14 cellular contexts compared by ENCODE assay signal in the genomic region with DNA sequence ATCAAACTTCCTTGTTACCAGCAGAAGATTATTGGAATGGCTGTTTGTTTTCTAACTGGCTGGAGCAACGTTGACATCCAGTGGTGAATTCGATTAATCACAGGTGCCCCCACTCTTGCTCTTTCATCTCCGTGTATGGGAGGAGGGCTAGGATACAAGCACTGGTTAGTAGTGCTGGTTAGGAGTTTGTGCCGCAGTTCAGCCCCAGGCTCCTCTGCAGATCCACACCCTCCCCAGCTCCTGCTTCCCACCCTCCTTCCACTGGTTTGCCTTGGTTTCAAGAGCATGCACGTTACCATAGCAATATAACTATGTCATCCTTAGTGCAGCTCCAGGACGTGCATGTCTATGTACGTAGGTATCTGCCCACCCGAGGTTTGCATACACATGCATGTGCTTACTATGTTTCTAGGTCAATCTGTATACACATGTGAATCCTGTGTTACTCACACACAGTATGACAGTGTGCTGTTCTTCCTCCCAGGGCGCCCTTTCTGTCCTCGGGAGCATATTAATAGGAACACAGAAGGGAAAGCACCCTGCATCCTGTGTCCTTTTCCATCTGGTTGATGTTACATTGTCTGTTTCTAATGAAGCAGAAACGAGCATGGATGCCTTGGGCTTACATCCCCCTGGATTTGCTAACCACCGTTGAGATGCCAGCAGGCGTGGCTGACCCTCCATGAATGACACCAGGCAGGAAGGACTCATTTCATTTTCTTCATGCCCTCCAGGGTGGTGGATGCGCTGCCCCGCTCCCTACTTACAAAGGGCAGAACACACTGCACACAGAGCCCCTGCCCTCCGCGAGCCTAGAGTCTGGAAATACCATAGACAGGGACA.
DNase-seq lines count a peak whose midpoint lies in the region; ATAC-seq, FAIRE-seq and TF ChIP-seq lines count a peak whose summit lies in the region.
"Had no signal": no experiment of that assay in that cellular context is flagged by ENCODE, and none has a peak within 500 bp of the region (broad histone marks: within the 10 kb centered on the region; RNA-seq: fewer than 3 reads in every experiment).

No MANE protein-coding gene starts in this region.

- H3K27me3 Mint-ChIP-seq in H9 (ENCODE audit: low read depth) (peaks cover 96% of the 10 kb centered on the region), WTC11 (ENCODE audit: low read depth) (peaks cover 55% of the 10 kb centered on the region)
- peaks cover 5% of the 10 kb centered on the region for H3K27me3 Mint-ChIP-seq in activated T-helper 2 cell treated with anti-CD3 and anti-CD28 coated beads, Interferon-gamma antibody, Interleukin-2, Interleukin-4, amounts not matched to agents 10 μg/mL and 5 μg/mL and 100 μg/mL, durations not matched to agents 14 hours and 24 hours and 36 hours (ENCODE audit: low read depth)

- H3K56ac ChIP-seq in H9 (ENCODE audit: insufficient read length, low read depth, low read length) = no peak overlapping the region

- no peaks in the 10 kb centered on the region for H3K79me2 ChIP-seq in H9 (ENCODE audit: insufficient read depth, low read length)

- no peak overlapping the region for H3K14ac ChIP-seq in H9 (ENCODE audit: insufficient read depth, low read length)

- H3K27me3 ChIP-seq in AG04450 (ENCODE audit: control insufficient read depth, insufficient read depth, low read length) (peaks cover 31% of the 10 kb centered on the region), H9 (ENCODE audit: insufficient read depth, low read length) (peaks cover 21% of the 10 kb centered on the region; the same call in 1 of the 2 replicates)
- H3K27me3 ChIP-seq: BE2C had no signal

- H2BK5ac ChIP-seq in H9 (ENCODE audit: insufficient read length, low read length) = no peak overlapping the region

- H3K23ac ChIP-seq in H9 (ENCODE audit: insufficient read length, low read depth, low read length) = no peak overlapping the region

- no peak overlapping the region for H2BK120ac ChIP-seq in H9 (ENCODE audit: low read depth, low read length, poor library complexity, severe bottlenecking)

- H3K9me3 ChIP-seq in AG04450 (ENCODE audit: control insufficient read depth, insufficient read depth, low read length) = no peaks in the 10 kb centered on the region
- H3K9me3 ChIP-seq in H9 (ENCODE audit: control insufficient read depth, low read depth, low read length) = no peaks in the 10 kb centered on the region
- H3K9me3 ChIP-seq: BE2C had no signal

- no CpG with 5 or more reads among the region's 17 CpGs for WGBS in H9 (ENCODE audit: extremely low coverage, insufficient read length, low lambda C conversion rate)

- H3K18ac ChIP-seq in H9 (ENCODE audit: insufficient read length, low read depth, low read length) = no peak overlapping the region

- H4K20me1 ChIP-seq in H9 (ENCODE audit: control insufficient read depth, insufficient read depth, insufficient read length) = no peaks in the 10 kb centered on the region

- H4K8ac ChIP-seq in H9 (replicated peaks; ENCODE audit: insufficient read length, low read depth, low read length) = no peak overlapping the region

- no peak overlapping the region for H3K4ac ChIP-seq in H9 (ENCODE audit: low read depth, low read length)

- no peak overlapping the region for H2BK20ac ChIP-seq in H9 (ENCODE audit: low read depth, low read length, poor library complexity, severe bottlenecking)

- no peak overlapping the region for H2AFZ ChIP-seq in H9 (ENCODE audit: low read length)

- H3K4me2 ChIP-seq in H9 (ENCODE audit: insufficient read depth, insufficient read length, low read length) = no peak overlapping the region

- H3K27ac Mint-ChIP-seq in H9 (no peak overlapping the region; a peak in 1 of 7 replicates), WTC11 (no peak overlapping the region)
- H3K27ac Mint-ChIP-seq in activated T-helper 2 cell treated with anti-CD3 and anti-CD28 coated beads, Interferon-gamma antibody, Interleukin-2, Interleukin-4, amounts not matched to agents 10 μg/mL and 5 μg/mL and 100 μg/mL, durations not matched to agents 14 hours and 24 hours and 36 hours = no peak overlapping the region
- H3K27ac Mint-ChIP-seq: T-helper 1 cell treated with Interleukin-12 subunit alpha and Interleukin-12 subunit beta and Interleukin-4 antibody, amounts not matched to agents 30 μg/mL and 1 μg/mL, for 36 hours had no signal

- H4K91ac ChIP-seq in H9 (ENCODE audit: insufficient read length, low read depth, low read length) = no peak overlapping the region

- DNase-seq in AG04450 (ENCODE audit: low read depth, low spot score) (no peak), H9 (no peak), WTC11 (ENCODE audit: low spot score) (no peak), inferior parietal cortex (ENCODE audit: extremely low spot score) (peak; percentile 54), NCI-H2081 treated with DMSO at 0.1 percent for 48 hours (lab: John Stamatoyannopoulos, UW) (no peak), RCC 7860 (ENCODE audit: low spot score) (no peak)
- DNase-seq in activated T-helper 2 cell treated with anti-CD3 and anti-CD28 coated beads, Interferon-gamma antibody, Interleukin-2, Interleukin-4, amounts not matched to agents 10 μg/mL and 5 μg/mL and 100 μg/mL, durations not matched to agents 14 hours and 24 hours and 36 hours (ENCODE audit: low spot score) = no peak
- DNase-seq: amniotic stem cell, BE2C, trophoblast cell had no signal

- H3K9me3 Mint-ChIP-seq in H9 = no peaks in the 10 kb centered on the region
- H3K9me3 Mint-ChIP-seq in WTC11 = no peaks in the 10 kb centered on the region
- no peaks in the 10 kb centered on the region for H3K9me3 Mint-ChIP-seq in activated T-helper 2 cell treated with anti-CD3 and anti-CD28 coated beads, Interferon-gamma antibody, Interleukin-2, Interleukin-4, amounts not matched to agents 10 μg/mL and 5 μg/mL and 100 μg/mL, durations not matched to agents 14 hours and 24 hours and 36 hours
- H3K9me3 Mint-ChIP-seq: T-helper 1 cell treated with Interleukin-12 subunit alpha and Interleukin-12 subunit beta and Interleukin-4 antibody, amounts not matched to agents 30 μg/mL and 1 μg/mL, for 36 hours had no signal

- CTCF ChIA-PET in AG04450 (lab: Charles Lee) = no interaction called here
- CTCF ChIA-PET in WTC11 (lab: Charles Lee) = interaction anchor here (1.6 kb wide), 2 partner anchors 50 to 71 kb away, joined by 3 to 7 read pairs; no protein-coding TSS in a partner anchor

- no peaks in the 10 kb centered on the region for H3K4me1 ChIP-seq in H9 (ENCODE audit: insufficient read depth, low read length)
- H3K4me1 ChIP-seq: BE2C had no signal

- H3K4me1 Mint-ChIP-seq in H9 (peaks cover 11 to 15% of the 10 kb centered on the region in 2 experiments), WTC11 (peaks cover 17% of the 10 kb centered on the region)
- no peaks in the 10 kb centered on the region for H3K4me1 Mint-ChIP-seq in activated T-helper 2 cell treated with anti-CD3 and anti-CD28 coated beads, Interferon-gamma antibody, Interleukin-2, Interleukin-4, amounts not matched to agents 10 μg/mL and 5 μg/mL and 100 μg/mL, durations not matched to agents 14 hours and 24 hours and 36 hours (ENCODE audit: low read depth)

- TF ChIP-seq CTCF in AG04450 (IDR thresholded peaks at IDR 0.05; ENCODE audit: low read depth, low read length) = peak; percentile 43; the same call in 1 of the 2 replicates
- TF ChIP-seq CTCF in H9 (conservative IDR thresholded peaks at IDR 0.05) = peak; percentile 37; the same call in 2 of the 3 replicates
- TF ChIP-seq CTCF in WTC11 (IDR thresholded peaks at IDR 0.05) = no peak

- no peak overlapping the region for H2AK5ac ChIP-seq in H9 (ENCODE audit: insufficient read length, low read length)

- ATAC-seq in WTC11 = peak; percentile 78
- no peak for ATAC-seq in GM18519 (IDR thresholded peaks at IDR 0.05; ENCODE audit: low FRiP score, unreplicated experiment)
- ATAC-seq: esophagus mucosa, K562 had no signal

- no peaks in the 10 kb centered on the region for H3K79me1 ChIP-seq in H9 (ENCODE audit: insufficient read depth, low read depth, low read length, poor library complexity, severe bottlenecking)

- H4K5ac ChIP-seq in H9 (ENCODE audit: insufficient read length, low read depth, low read length) = no peak overlapping the region

- H2BK15ac ChIP-seq in H9 (ENCODE audit: low read depth, low read length) = no peak overlapping the region

- no peak overlapping the region for H3K27ac ChIP-seq in AG04450 (ENCODE audit: low read depth, low read length)
- H3K27ac ChIP-seq in H9 (ENCODE audit: insufficient read length, low read depth, low read length) = no peak overlapping the region

- H3T11ph ChIP-seq in H9 (ENCODE audit: low read length) = no peak overlapping the region

- no peak overlapping the region for H2BK12ac ChIP-seq in H9 (ENCODE audit: insufficient read length, low read depth, low read length)

- POLR2A ChIA-PET in AG04450 (lab: Yijun Ruan, JAX) = no interaction called here
- POLR2A ChIA-PET in WTC11 (lab: Charles Lee) = no interaction called here

- H3K23me2 ChIP-seq in H9 (ENCODE audit: insufficient read length, low read depth, low read length, poor library complexity, severe bottlenecking) = peaks cover 3% of the 10 kb centered on the region

- peak overlapping the region; percentile 60 to 74; a peak in 3 of 5 replicates for H3K4me3 Mint-ChIP-seq in H9
- peak overlapping the region; percentile 63 for H3K4me3 Mint-ChIP-seq in WTC11
- H3K4me3 Mint-ChIP-seq in activated T-helper 2 cell treated with anti-CD3 and anti-CD28 coated beads, Interferon-gamma antibody, Interleukin-2, Interleukin-4, amounts not matched to agents 10 μg/mL and 5 μg/mL and 100 μg/mL, durations not matched to agents 14 hours and 24 hours and 36 hours (ENCODE audit: low read depth) = no peak overlapping the region
- H3K4me3 Mint-ChIP-seq: T-helper 1 cell treated with Interleukin-12 subunit alpha and Interleukin-12 subunit beta and Interleukin-4 antibody, amounts not matched to agents 30 μg/mL and 1 μg/mL, for 36 hours had no signal

- no peak overlapping the region for H3K9ac ChIP-seq in H9 (ENCODE audit: extremely low read depth, insufficient read length, low read length)

- intact Hi-C loops in activated T-helper 2 cell treated with anti-CD3 and anti-CD28 coated beads, Interferon-gamma antibody, Interleukin-2, Interleukin-4, amounts not matched to agents 10 μg/mL and 5 μg/mL and 100 μg/mL, durations not matched to agents 14 hours and 24 hours and 36 hours (cut with micrococcal nuclease) = no loop called here

- no peaks in the 10 kb centered on the region; a peak in 1 of 7 replicates for H3K36me3 Mint-ChIP-seq in H9 (ENCODE audit: insufficient read depth in 1 of 3, low read depth in 3 of 3)
- H3K36me3 Mint-ChIP-seq in WTC11 = no peaks in the 10 kb centered on the region
- no peaks in the 10 kb centered on the region for H3K36me3 Mint-ChIP-seq in activated T-helper 2 cell treated with anti-CD3 and anti-CD28 coated beads, Interferon-gamma antibody, Interleukin-2, Interleukin-4, amounts not matched to agents 10 μg/mL and 5 μg/mL and 100 μg/mL, durations not matched to agents 14 hours and 24 hours and 36 hours (ENCODE audit: low read depth)

- H3K4me3 ChIP-seq in AG04450 (ENCODE audit: low read depth, low read length) = no peak overlapping the region
- H3K4me3 ChIP-seq: K562 had no signal

- FAIRE-seq in RCC 7860 (lab: Jason Lieb, UNC) = no peak
- FAIRE-seq: K562 had no signal

TF ChIP-seq in WTC11, 78 proteins besides CTCF, POLR2A, EP300 and RAD21 (continues in another document):
- TF ChIP-seq KAT7 (CRISPR knock-in tag; IDR thresholded peaks at IDR 0.05; ENCODE audit: borderline replicate concordance) (no peak), FOXJ3 (CRISPR knock-in tag; IDR thresholded peaks at IDR 0.05; ENCODE audit: borderline replicate concordance) (no peak), PRRX2 (CRISPR knock-in tag; IDR thresholded peaks at IDR 0.05) (no peak)
